In genomic region chr20:18628330-18628941, GRCh38 we compare ENCODE assay signal across 9 cellular contexts. TPM values are rescaled to one million over a fixed set of nuclear protein-coding genes. Genes with fewer than 3 reads are reported as not detected.
DNase-seq lines count a peak whose midpoint lies in the region; ATAC-seq and TF ChIP-seq lines count a peak whose summit lies in the region.
"Had no signal": no experiment of that assay in that cellular context is flagged by ENCODE, and none has a peak within 500 bp of the region (broad histone marks: within the 10 kb centered on the region; RNA-seq: fewer than 3 reads in every experiment).

No MANE protein-coding gene starts in this region.

- H3K27me3 ChIP-seq in cardiac muscle cell (no peaks in the 10 kb centered on the region), transverse colon (no peaks in the 10 kb centered on the region)
- H3K27me3 ChIP-seq: SJCRH30 had no signal

- intact Hi-C loops in Right ventricle myocardium inferior (cut with DNase I) (no loop called here), transverse colon (cut with DNase I; ENCODE audit: low total_unique reads) (no loop called here)

- H3K27ac ChIP-seq in cardiac muscle cell (no peak overlapping the region), transverse colon (no peak overlapping the region)
- H3K27ac ChIP-seq: SJCRH30 had no signal

- TF ChIP-seq EP300 in transverse colon (IDR thresholded peaks at IDR 0.05; ENCODE audit: low read depth) = no peak

- H3K4me1 ChIP-seq in cardiac muscle cell (ENCODE audit: low read depth) = no peaks in the 10 kb centered on the region
- H3K4me1 ChIP-seq in transverse colon = no peaks in the 10 kb centered on the region
- H3K4me1 ChIP-seq: SJCRH30 had no signal

- WGBS in transverse colon (ENCODE audit: low coverage in 1 of 2), 2 donors = 70 to 79% methylated on average over 2 to 12 of the region's 12 CpGs

- DNase-seq in cardiac muscle cell (ENCODE audit: low read depth in 1 of 2, low spot score in 1 of 2) (peak in 1 of 2 donors; percentile 49), Right ventricle myocardium inferior (ENCODE audit: missing footprints) (no peak), NCI-H748 (lab: John Stamatoyannopoulos, UW; ENCODE audit: unreplicated experiment) (peak; percentile 58), fibroblast of the aortic adventitia (ENCODE audit: low read depth) (no peak), transverse colon (peak; percentile 17), NCI-H446 (lab: John Stamatoyannopoulos, UW) (no peak)

- TF ChIP-seq CTCF in cardiac muscle cell (IDR thresholded peaks at IDR 0.05; ENCODE audit: low read depth, low read length) (peak; percentile 47), fibroblast of the aortic adventitia (IDR thresholded peaks at IDR 0.05; ENCODE audit: insufficient read depth, low read length) (peak; percentile 57), transverse colon (IDR thresholded peaks at IDR 0.05) (peak in 4 of 5 experiments; percentile 30 to 53 (median 50))

- no peak for TF ChIP-seq POLR2A in transverse colon (IDR thresholded peaks at IDR 0.05)

- ATAC-seq in Right ventricle myocardium inferior = no peak
- ATAC-seq in GM18519 (IDR thresholded peaks at IDR 0.05; ENCODE audit: low FRiP score, unreplicated experiment) = no peak
- ATAC-seq in GM21825 (IDR thresholded peaks at IDR 0.05; ENCODE audit: unreplicated experiment) = no peak

- H3K36me3 ChIP-seq in cardiac muscle cell (no peaks in the 10 kb centered on the region), transverse colon (no peaks in the 10 kb centered on the region)
- H3K36me3 ChIP-seq: SJCRH30 had no signal

- H3K4me3 ChIP-seq in cardiac muscle cell (no peak overlapping the region), fibroblast of the aortic adventitia (ENCODE audit: low read depth, low read length) (no peak overlapping the region), transverse colon (no peak overlapping the region)
- H3K4me3 ChIP-seq: SJCRH30 had no signal

- in situ Hi-C loops in transverse colon (cut with MboI; ENCODE audit: low pct_ligation_motif_present in 1 of 4, low pct_unique_long_range_greater_than_20kb in 1 of 4, low sequenced_read_pairs in 3 of 4) = loop anchor here in 3 of 4 donors (10.0 to 25.0 kb wide), 3 partner anchors 584 to 1016 kb away; partner anchors contain the start of gene SLC24A3 (in 2 of the 3)

- H3K9me3 ChIP-seq in cardiac muscle cell (ENCODE audit: low read depth) (no peaks in the 10 kb centered on the region), transverse colon (no peaks in the 10 kb centered on the region)
- H3K9me3 ChIP-seq: SJCRH30 had no signal

RNA-seq across cellular contexts. Expression of gene DTD1, which starts 40.6 kb away (rescaled TPM):
- total RNA-seq in cardiac muscle cell (62.8 and 66.4 TPM in 2 replicates), Right ventricle myocardium inferior (11.4 TPM), fibroblast of the aortic adventitia (ENCODE audit: low replicate concordance) (66.1 and 69.8 TPM in 2 replicates), transverse colon (10 to 100 TPM in 2 of 4 donors, 1 to 10 TPM in 2; 3.7 to 17.6 (median 9.8) TPM)
- polyA plus RNA-seq in cardiac muscle cell = 59.6 and 71.6 TPM in 2 replicates

Comparison
In these comparisons a context has a peak if more than half of its experiments do, and no peak if none do; other contexts are left out.
1. DNase-seq: peak in NCI-H748 (single experiment) and transverse colon (single experiment); none in Right ventricle myocardium inferior (single experiment), fibroblast of the aortic adventitia (single experiment) and NCI-H446 (0 of 2).
2. Peak in every context shown above with its lines, with median percentiles within 50 percentile points of each other: CTCF ChIP-seq.